Comparison of ENCODE assay signal across 20 cellular contexts in the genomic region with DNA sequence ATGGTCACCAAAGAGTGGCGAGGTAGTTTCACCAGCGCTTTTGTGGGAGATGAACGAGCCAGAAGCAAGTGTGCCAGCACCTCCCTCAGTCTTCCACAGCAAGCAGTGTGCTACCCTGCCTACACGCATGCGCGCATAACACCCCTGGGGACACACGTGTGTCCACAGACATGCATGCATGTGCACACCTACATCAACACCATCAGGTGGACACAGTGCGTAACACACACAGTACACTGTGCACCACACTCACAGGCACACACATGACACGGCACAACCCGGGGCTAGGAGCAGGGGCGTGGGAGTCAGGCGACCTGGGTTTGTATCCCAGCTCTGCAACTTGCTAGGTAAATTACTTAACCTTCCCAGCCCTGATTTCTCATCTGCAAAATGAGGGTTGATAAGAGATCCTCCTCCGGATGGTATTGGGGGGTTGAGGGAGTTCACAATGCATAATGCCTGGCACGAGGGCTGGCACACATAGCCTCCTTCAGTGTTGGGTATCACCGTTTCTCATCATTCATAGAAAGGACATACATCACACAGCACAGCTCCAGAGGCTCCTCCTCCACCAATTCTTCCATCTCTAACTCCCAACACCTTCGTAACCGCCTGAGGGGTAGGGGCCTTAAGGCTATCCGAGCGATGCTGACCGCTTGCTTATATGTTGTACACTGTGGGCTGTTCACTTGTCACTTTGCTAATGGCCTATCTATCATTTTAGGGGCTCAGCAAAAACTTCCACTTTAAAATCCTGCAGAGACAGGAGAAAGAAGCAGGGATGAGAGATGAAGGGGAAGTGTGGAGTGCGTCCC.
DNase-seq lines count a peak whose midpoint lies in the region; ATAC-seq and TF ChIP-seq lines count a peak whose summit lies in the region.
"Had no signal": no experiment of that assay in that cellular context is flagged by ENCODE, and none has a peak within 500 bp of the region (broad histone marks: within the 10 kb centered on the region; RNA-seq: fewer than 3 reads in every experiment).

No MANE protein-coding gene starts in this region.

- H3K27me3 ChIP-seq in Panc1 (ENCODE audit: control insufficient read depth, insufficient read depth, low read length) = no peaks in the 10 kb centered on the region
- no peaks in the 10 kb centered on the region for H3K27me3 ChIP-seq in lung (ENCODE audit: control insufficient read depth, insufficient read depth)
- H3K27me3 ChIP-seq: adrenal gland, tibial artery had no signal

- 92% methylated on average over 21 of the region's 21 CpGs for WGBS in lung, 2 donors

- POLR2A ChIA-PET in Panc1 (lab: Charles Lee) = no interaction called here

- BruUV-seq in Panc1 (replicated peaks; lab: Mats Ljungman, UMichigan) = no TSS peak

- H3K9me3 ChIP-seq in Panc1 (ENCODE audit: control insufficient read depth, insufficient read depth, low read depth, low read length) = no peaks in the 10 kb centered on the region
- H3K9me3 ChIP-seq in lung (ENCODE audit: control insufficient read depth in 2 of 2, insufficient read depth in 1 of 2, low read length in 1 of 2) = peaks cover 0 to 2% of the 10 kb centered on the region in 2 donors
- H3K9me3 ChIP-seq: adrenal gland, mucosa of descending colon, prostate gland, tibial artery had no signal

- intact Hi-C loops in Panc1 (cut with micrococcal nuclease; ENCODE audit: unreplicated experiment) = no loop called here

- CTCF ChIA-PET in Panc1 (lab: Charles Lee) = no interaction called here

- peak overlapping the region; percentile 98 for H3K27ac ChIP-seq in Panc1 (ENCODE audit: low read length)
- no peak overlapping the region for H3K27ac ChIP-seq in lung (ENCODE audit: low read depth in 1 of 2, low read length in 1 of 2)
- H3K27ac ChIP-seq: PC-9, prostate gland, tibial artery had no signal

- peaks cover 77% of the 10 kb centered on the region for H3K4me1 ChIP-seq in Panc1 (ENCODE audit: control insufficient read depth, insufficient read depth, low read length)
- H3K4me1 ChIP-seq in lung (ENCODE audit: control insufficient read depth in 2 of 2, insufficient read depth in 2 of 2, low read length in 2 of 2) = peaks cover 1 to 7% of the 10 kb centered on the region in 2 donors
- H3K4me1 ChIP-seq: prostate gland had no signal

- no peak overlapping the region for H3K4me3 ChIP-seq in Panc1 (ENCODE audit: low read depth in 2 of 2, low read length in 2 of 2)
- no peak overlapping the region for H3K4me3 ChIP-seq in lung
- H3K4me3 ChIP-seq: adrenal gland, GM12878, mucosa of descending colon, PC-9, prostate gland, skin epidermis, tibial artery had no signal

- TF ChIP-seq CTCF in Panc1 (IDR thresholded peaks at IDR 0.05) = no peak
- no peak for TF ChIP-seq CTCF in lung (IDR thresholded peaks at IDR 0.05; ENCODE audit: control extremely low read depth, extremely low read depth)

- H3K36me3 ChIP-seq in Panc1 (ENCODE audit: control insufficient read depth, insufficient read depth, low read length) (no peaks in the 10 kb centered on the region), lung (ENCODE audit: control insufficient read depth in 2 of 2, insufficient read depth in 2 of 2, low read length in 2 of 2) (no peaks in the 10 kb centered on the region)
- H3K36me3 ChIP-seq: adrenal gland, prostate gland, tibial artery had no signal

- ATAC-seq in Panc1 = no peak
- no peak for ATAC-seq in lung (ENCODE audit: insufficient read depth, low FRiP score)
- ATAC-seq: mucosa of descending colon had no signal

- DNase-seq in activated CD8-positive, alpha-beta memory T cell treated with anti-CD3 and anti-CD28 coated beads for 24 hours = peak; percentile 26
- no peak for DNase-seq in activated CD8-positive, alpha-beta memory T cell treated with anti-CD3 and anti-CD28 coated beads, Interleukin-2, amount 50 U/mL, for 48 hours
- DNase-seq in Panc1 (ENCODE audit: low read depth, low spot score) (no peak), lung (ENCODE audit: low spot score) (peak; percentile 19), NCI-H774 (lab: John Stamatoyannopoulos, UW) (no peak), ACHN (no peak)
- peak; percentile 1 for DNase-seq in stimulated activated CD8-positive, alpha-beta memory T cell treated with anti-CD3 and anti-CD28 coated beads, Interleukin-4, amount 100 ng/mL, for 48 hours
- no peak for DNase-seq in stimulated activated naive CD4-positive, alpha-beta T cell (lab: John Stamatoyannopoulos, UW)
- DNase-seq: 8988T; activated CD4-positive, alpha-beta T cell treated with anti-CD3 and anti-CD28 coated beads for 48 hours; DMS79; mucosa of descending colon; NCI-H187 treated with DMSO at 0.1 percent for 48 hours; PC-9; stimulated activated naive CD4-positive, alpha-beta T cell treated with Interleukin-2 at 50 U/mL for 16 hours; tibial artery had no signal

- in situ Hi-C loops in Panc1 (cut with HindIII; ENCODE audit: low pct_unique_long_range_greater_than_20kb, low sequenced_read_pairs) = no loop called here
- in situ Hi-C loops in ACHN (cut with HindIII; ENCODE audit: low pct_ligation_motif_present, low pct_unique_long_range_greater_than_20kb, low sequenced_read_pairs) = no loop called here

Comparison
In these comparisons a context has a peak if more than half of its experiments do, and no peak if none do; other contexts are left out.
1. DNase-seq: peak in activated CD8-positive, alpha-beta memory T cell treated with anti-CD3 and anti-CD28 coated beads for 24 hours (single experiment), lung (single experiment) and stimulated activated CD8-positive, alpha-beta memory T cell treated with anti-CD3 and anti-CD28 coated beads, Interleukin-4, amount 100 ng/mL, for 48 hours (single experiment); none in activated CD8-positive, alpha-beta memory T cell treated with anti-CD3 and anti-CD28 coated beads, Interleukin-2, amount 50 U/mL, for 48 hours (single experiment), Panc1 (single experiment), stimulated activated naive CD4-positive, alpha-beta T cell (0 of 6), NCI-H774 (single experiment) and ACHN (single experiment).